Comparison of ENCODE assay signal across 35 cellular contexts in genomic region chr6:147925826-147926225, GRCh38.
DNase-seq lines count a peak whose midpoint lies in the region; ATAC-seq, FAIRE-seq and TF ChIP-seq lines count a peak whose summit lies in the region.
"Had no signal": no experiment of that assay in that cellular context is flagged by ENCODE, and none has a peak within 500 bp of the region (broad histone marks: within the 10 kb centered on the region; RNA-seq: fewer than 3 reads in every experiment).

No MANE protein-coding gene starts in this region.

- H3K4me1 ChIP-seq in HEK293 (ENCODE audit: control insufficient read depth, insufficient read depth, low read length) (no peaks in the 10 kb centered on the region), K562 (replicated peaks in 1 of 2; ENCODE audit: control insufficient read depth in 2 of 2, insufficient read depth in 2 of 2, low read length in 2 of 2) (no peaks in the 10 kb centered on the region), endodermal cell (ENCODE audit: control insufficient read depth, insufficient read depth, low read length) (peaks cover 3% of the 10 kb centered on the region), tibial artery (no peaks in the 10 kb centered on the region)
- H3K4me1 ChIP-seq: A549; BE2C; BLaER1; BLaER1 treated with 17β-estradiol and CSF1 and Interleukin-3, amounts not matched to agents 10 nM and 100 nM; Caco-2 had no signal

- H3K9me3 ChIP-seq in HEK293 (ENCODE audit: control insufficient read depth, insufficient read depth, low read depth, low read length): no peaks in the 10 kb centered on the region
- no peaks in the 10 kb centered on the region for H3K9me3 ChIP-seq in K562 (replicated peaks; ENCODE audit: control insufficient read depth, insufficient read depth, low read depth, low read length)
- peaks cover 29% of the 10 kb centered on the region for H3K9me3 ChIP-seq in endodermal cell (ENCODE audit: control insufficient read depth, low read length)
- peaks cover 0 to 10% (median 0%) of the 10 kb centered on the region in 3 donors for H3K9me3 ChIP-seq in tibial artery
- H3K9me3 ChIP-seq: BE2C had no signal

- FAIRE-seq in K562 (lab: Jason Lieb, UNC): no peak
- FAIRE-seq: A204.1, A549, D721Med had no signal

- 7% methylated on average over 1 of the region's 1 CpG for WGBS in K562 (ENCODE audit: insufficient coverage, low coverage, missing lambda C conversion rate)
- WGBS in endodermal cell (ENCODE audit: insufficient coverage in 1 of 2, insufficient read length in 1 of 2), 2 experiments: 100% methylated on average over 1 of the region's 1 CpG; no CpG with 5 or more reads in 1 of the 2 experiments

- TF ChIP-seq CTCF in HEK293 (tag by site-specific recombination; IDR thresholded peaks at IDR 0.05): no peak
- no peak for TF ChIP-seq CTCF in K562 (IDR thresholded peaks at IDR 0.05 in 2 of 3, conservative IDR thresholded peaks at IDR 0.05 in 1 of 3; ENCODE audit: insufficient read depth in 2 of 3, low read depth in 1 of 3, low read length in 3 of 3)
- TF ChIP-seq CTCF in endodermal cell (conservative IDR thresholded peaks at IDR 0.05): no peak
- no peak for TF ChIP-seq CTCF in tibial artery (IDR thresholded peaks at IDR 0.05)

- TF ChIP-seq EP300 in K562 (IDR thresholded peaks at IDR 0.05; ENCODE audit: low read length): no peak

- peaks cover 32% of the 10 kb centered on the region for H3K9me3 Mint-ChIP-seq in endodermal cell
- H3K9me3 Mint-ChIP-seq in T-helper 2 cell treated with Interferon-gamma antibody and Interleukin-4, amounts not matched to agents 5 μg/mL and 100 μg/mL, for 36 hours: peaks cover 21% of the 10 kb centered on the region

- H4K20me1 ChIP-seq in K562 (replicated peaks; ENCODE audit: control insufficient read depth, insufficient read depth, low read length): no peaks in the 10 kb centered on the region
- H4K20me1 ChIP-seq: BLaER1; BLaER1 treated with 17β-estradiol and CSF1 and Interleukin-3, amounts not matched to agents 10 nM and 100 nM had no signal

- ATAC-seq in K562: no peak
- ATAC-seq in GM18867 (IDR thresholded peaks at IDR 0.05; ENCODE audit: unreplicated experiment): no peak
- ATAC-seq: A549; CD8-positive, alpha-beta T cell had no signal

- POLR2A ChIA-PET in HEK293 (lab: Yijun Ruan, JAX) (no interaction called here), K562 (lab: Yijun Ruan, JAX) (interaction anchor here (0.6 kb wide), 1 partner anchor 14 kb away, joined by 3 read pairs; no protein-coding TSS in a partner anchor)

- no peak overlapping the region for H3K27ac ChIP-seq in HEK293 (ENCODE audit: extremely low read depth, low read depth, low read length)
- no peak overlapping the region for H3K27ac ChIP-seq in K562 (ENCODE audit: extremely low read depth, low read depth, low read length)
- H3K27ac ChIP-seq in endodermal cell (ENCODE audit: low read depth, low read length): no peak overlapping the region
- no peak overlapping the region for H3K27ac ChIP-seq in tibial artery
- H3K27ac ChIP-seq: 22Rv1; A549; BLaER1; BLaER1 treated with 17β-estradiol and CSF1 and Interleukin-3, amounts not matched to agents 10 nM and 100 nM; C4-2B had no signal

- peaks cover 9% of the 10 kb centered on the region for H3K4me1 Mint-ChIP-seq in endodermal cell
- no peaks in the 10 kb centered on the region for H3K4me1 Mint-ChIP-seq in T-helper 2 cell treated with Interferon-gamma antibody and Interleukin-4, amounts not matched to agents 5 μg/mL and 100 μg/mL, for 36 hours (ENCODE audit: low read depth)
- H3K4me1 Mint-ChIP-seq: B cell; CD14-positive monocyte; CD8-positive, alpha-beta memory T cell had no signal

- no TSS peak for BruUV-seq in K562 (replicated peaks; lab: Mats Ljungman, UMichigan)

- H3K27ac Mint-ChIP-seq in endodermal cell: no peak overlapping the region
- no peak overlapping the region for H3K27ac Mint-ChIP-seq in T-helper 2 cell treated with Interferon-gamma antibody and Interleukin-4, amounts not matched to agents 5 μg/mL and 100 μg/mL, for 36 hours
- H3K27ac Mint-ChIP-seq: B cell; CD14-positive monocyte; CD4-positive, alpha-beta memory T cell; CD4-positive, alpha-beta T cell; CD4-positive, CD25-positive, alpha-beta regulatory T cell; CD8-positive, alpha-beta memory T cell; CD8-positive, alpha-beta T cell had no signal

- no peak overlapping the region for H3K4me2 ChIP-seq in K562 (ENCODE audit: insufficient read depth, low read length)
- H3K4me2 ChIP-seq: A549; BLaER1; BLaER1 treated with 17β-estradiol and CSF1 and Interleukin-3, amounts not matched to agents 10 nM and 100 nM had no signal

- no peaks in the 10 kb centered on the region for H3K36me3 ChIP-seq in HEK293 (ENCODE audit: control insufficient read depth in 2 of 2, insufficient read depth in 1 of 2, low read length in 2 of 2)
- H3K36me3 ChIP-seq in K562 (ENCODE audit: control insufficient read depth, insufficient read depth, low read length): no peaks in the 10 kb centered on the region
- H3K36me3 ChIP-seq in endodermal cell (ENCODE audit: control insufficient read depth, insufficient read depth, low read length): no peaks in the 10 kb centered on the region
- no peaks in the 10 kb centered on the region for H3K36me3 ChIP-seq in tibial artery
- H3K36me3 ChIP-seq: BE2C; BLaER1; BLaER1 treated with 17β-estradiol and CSF1 and Interleukin-3, amounts not matched to agents 10 nM and 100 nM had no signal

- TF ChIP-seq RAD21 in K562 (CRISPR knock-in tag; conservative IDR thresholded peaks at IDR 0.05 in 1 of 2, IDR thresholded peaks at IDR 0.05 in 1 of 2): no peak

- peaks cover 2% of the 10 kb centered on the region for H3K36me3 Mint-ChIP-seq in endodermal cell (ENCODE audit: low read depth)
- no peaks in the 10 kb centered on the region for H3K36me3 Mint-ChIP-seq in T-helper 2 cell treated with Interferon-gamma antibody and Interleukin-4, amounts not matched to agents 5 μg/mL and 100 μg/mL, for 36 hours (ENCODE audit: low read depth)
- H3K36me3 Mint-ChIP-seq: CD14-positive monocyte; CD4-positive, CD25-positive, alpha-beta regulatory T cell; CD8-positive, alpha-beta T cell had no signal

- H3K27me3 ChIP-seq in K562 (ENCODE audit: control insufficient read depth in 2 of 2, insufficient read depth in 2 of 2, low read length in 2 of 2): no peaks in the 10 kb centered on the region
- no peaks in the 10 kb centered on the region for H3K27me3 ChIP-seq in endodermal cell (ENCODE audit: control insufficient read depth, insufficient read depth, low read length, poor library complexity, severe bottlenecking)
- H3K27me3 ChIP-seq in tibial artery: no peaks in the 10 kb centered on the region
- H3K27me3 ChIP-seq: BE2C; BLaER1; BLaER1 treated with 17β-estradiol and CSF1 and Interleukin-3, amounts not matched to agents 10 nM and 100 nM had no signal

- H3K4me3 ChIP-seq in HEK293 (ENCODE audit: low read depth, low read length): no peak overlapping the region
- H3K4me3 ChIP-seq in K562: no peak overlapping the region
- peak overlapping the region; percentile 51 for H3K4me3 ChIP-seq in endodermal cell (ENCODE audit: low read length)
- H3K4me3 ChIP-seq in tibial artery: no peak overlapping the region
- H3K4me3 ChIP-seq: A549; BLaER1; BLaER1 treated with 17β-estradiol and CSF1 and Interleukin-3, amounts not matched to agents 10 nM and 100 nM had no signal

- no peaks in the 10 kb centered on the region for H3K79me2 ChIP-seq in K562 (ENCODE audit: control insufficient read depth, insufficient read depth, low read length)

- intact Hi-C loops in K562 (cut with micrococcal nuclease) (no loop called here), tibial artery (cut with DNase I; ENCODE audit: low total_unique reads) (no loop called here)

- H3K27me3 Mint-ChIP-seq in endodermal cell (ENCODE audit: insufficient read depth): peaks cover 3% of the 10 kb centered on the region
- no peaks in the 10 kb centered on the region for H3K27me3 Mint-ChIP-seq in T-helper 2 cell treated with Interferon-gamma antibody and Interleukin-4, amounts not matched to agents 5 μg/mL and 100 μg/mL, for 36 hours (ENCODE audit: low read depth)
- H3K27me3 Mint-ChIP-seq: B cell; CD4-positive, alpha-beta memory T cell; CD4-positive, alpha-beta T cell; CD4-positive, CD25-positive, alpha-beta regulatory T cell had no signal

- no peaks in the 10 kb centered on the region for H3K9me1 ChIP-seq in K562 (ENCODE audit: control insufficient read depth, insufficient read depth, low read length)

- no peak overlapping the region for H2AFZ ChIP-seq in K562 (ENCODE audit: low read depth, low read length)

- no peak for TF ChIP-seq POLR2A in K562 (conservative IDR thresholded peaks at IDR 0.05)

- no peak overlapping the region for H3K9ac ChIP-seq in K562 (ENCODE audit: insufficient read depth in 1 of 2, low read depth in 2 of 2, low read length in 2 of 2)
- H3K9ac ChIP-seq in endodermal cell (ENCODE audit: extremely low read depth, low read length, poor library complexity, severe bottlenecking): no peak overlapping the region
- H3K9ac ChIP-seq: BLaER1; BLaER1 treated with 17β-estradiol and CSF1 and Interleukin-3, amounts not matched to agents 10 nM and 100 nM had no signal

- CTCF ChIA-PET in HEK293 (lab: Yijun Ruan, JAX): no interaction called here
- CTCF ChIA-PET in K562 (lab: Yijun Ruan, JAX; ENCODE audit: low intra/inter-chr PET ratio): no interaction called here

- no peak overlapping the region for H3K4me3 Mint-ChIP-seq in endodermal cell
- H3K4me3 Mint-ChIP-seq in T-helper 2 cell treated with Interferon-gamma antibody and Interleukin-4, amounts not matched to agents 5 μg/mL and 100 μg/mL, for 36 hours: no peak overlapping the region
- H3K4me3 Mint-ChIP-seq: B cell; CD14-positive monocyte; CD4-positive, alpha-beta memory T cell; CD4-positive, alpha-beta T cell; CD4-positive, CD25-positive, alpha-beta regulatory T cell; CD8-positive, alpha-beta memory T cell; CD8-positive, alpha-beta T cell had no signal

- DNase-seq in K562 (ENCODE audit: extremely low read depth in 1 of 4, low spot score in 3 of 4) (no peak), endodermal cell (no peak), tibial artery (no peak)
- DNase-seq in T-helper 2 cell treated with Interferon-gamma antibody and Interleukin-4, amounts not matched to agents 5 μg/mL and 100 μg/mL, for 36 hours (ENCODE audit: low spot score): no peak
- DNase-seq: 8988T; ACHN; AML-193; BE2C; C1 segment of cervical spinal cord; Caco-2; Calu3; CD4-positive, alpha-beta memory T cell; CD4-positive, alpha-beta T cell; CD4-positive, CD25-positive, alpha-beta regulatory T cell; CD8-positive, alpha-beta memory T cell; CD8-positive, alpha-beta T cell; COR-L47; DMS 273 treated with DMSO at 0.1 percent for 48 hours; DMS153; DMS53; DMS79; DMS79 treated with DMSO at 0.1 percent for 48 hours; DND-41; EL had no signal

- in situ Hi-C loops in K562 (cut with MboI): no loop called here

TF ChIP-seq in HEK293, 187 proteins besides CTCF, POLR2A, EP300 and RAD21 (continues in another document):
- no peak for TF ChIP-seq ZNF792 (tag by site-specific recombination; IDR thresholded peaks at IDR 0.05)

Comparison
In these comparisons a context has a peak if more than half of its experiments do, and no peak if none do; other contexts are left out.
1. Of the 44 proteins assayed by ChIP-seq in both K562 and HEK293: peak only in K562: none; only in HEK293: none; in both: ZNF146; in neither: 43.